28 cellular contexts compared by ENCODE assay signal in genomic region chr3:24933401-24933800, GRCh38.
"Had no signal": no experiment of that assay in that cellular context is flagged by ENCODE, and none has a peak within 500 bp of the region (broad histone marks: within the 10 kb centered on the region; RNA-seq: fewer than 3 reads in every experiment).

No MANE protein-coding gene starts in this region.

- H3K4me1 ChIP-seq: neural progenitor cell, parathyroid adenoma, psoas muscle, right lobe of liver, sigmoid colon, stomach, suprapubic skin, testis, tibial artery, transverse colon, upper lobe of left lung, vagina had no signal

- H2AFZ ChIP-seq: neural progenitor cell, parathyroid adenoma had no signal

- H3K9ac ChIP-seq: neural progenitor cell, parathyroid adenoma had no signal

- H3K4me3 Mint-ChIP-seq: naive thymus-derived CD8-positive, alpha-beta T cell; natural killer cell treated with Interleukin-12 subunit alpha and Interleukin-12 subunit beta and Interleukin-15 and Interleukin-18, amount 100 ng/mL, for 72 hours; neural progenitor cell; stimulated activated effector memory CD8-positive, alpha-beta T cell treated with anti-CD3 and anti-CD28 coated beads, Interleukin-12 subunit alpha, Interleukin-12 subunit beta, amount 100 ng/mL, for 72 hours; stimulated activated naive B cell treated with anti-CD40 and anti-IgM and Interleukin-4, amounts not matched to agents 10 μg/mL and 1 μg/mL and 100 μg/mL, for 72 hours; stimulated activated naive CD8-positive, alpha-beta T cell treated with anti-CD3 and anti-CD28 coated beads, Interleukin-15, Interleukin-2, amounts not matched to agents 100 ng/mL and 50 ng/mL, for 24 hours had no signal

- H3K9me3 Mint-ChIP-seq: natural killer cell treated with Interleukin-12 subunit alpha and Interleukin-12 subunit beta and Interleukin-15 and Interleukin-18, amount 100 ng/mL, for 72 hours; neural progenitor cell; stimulated activated effector memory CD8-positive, alpha-beta T cell treated with anti-CD3 and anti-CD28 coated beads, Interleukin-12 subunit alpha, Interleukin-12 subunit beta, amount 100 ng/mL, for 72 hours had no signal

- H3K79me2 ChIP-seq: parathyroid adenoma had no signal

- H3K36me3 Mint-ChIP-seq: naive thymus-derived CD8-positive, alpha-beta T cell; natural killer cell treated with Interleukin-12 subunit alpha and Interleukin-12 subunit beta and Interleukin-15 and Interleukin-18, amount 100 ng/mL, for 72 hours; neural progenitor cell; stimulated activated effector memory CD8-positive, alpha-beta T cell treated with anti-CD3 and anti-CD28 coated beads, Interleukin-12 subunit alpha, Interleukin-12 subunit beta, amount 100 ng/mL, for 72 hours; stimulated activated naive B cell treated with anti-CD40 and anti-IgM and Interleukin-4, amounts not matched to agents 10 μg/mL and 1 μg/mL and 100 μg/mL, for 72 hours had no signal

- H3K4me3 ChIP-seq: neural progenitor cell, ovary, psoas muscle, right lobe of liver, sigmoid colon, stomach, suprapubic skin, testis, tibial artery, transverse colon, upper lobe of left lung, vagina had no signal

- H3K4me1 Mint-ChIP-seq: naive thymus-derived CD8-positive, alpha-beta T cell; neural progenitor cell; stimulated activated effector memory CD8-positive, alpha-beta T cell treated with anti-CD3 and anti-CD28 coated beads, Interleukin-12 subunit alpha, Interleukin-12 subunit beta, amount 100 ng/mL, for 72 hours; stimulated activated naive B cell treated with anti-CD40 and anti-IgM and Interleukin-4, amounts not matched to agents 10 μg/mL and 1 μg/mL and 100 μg/mL, for 72 hours had no signal

- H3K27me3 ChIP-seq: neural progenitor cell, ovary, right lobe of liver, sigmoid colon, stomach, suprapubic skin, testis, tibial artery, transverse colon, upper lobe of left lung, vagina had no signal

- H3K27ac ChIP-seq: neural progenitor cell, ovary, parathyroid adenoma, psoas muscle, right lobe of liver, sigmoid colon, stomach, suprapubic skin, testis, tibial artery, transverse colon, upper lobe of left lung, vagina had no signal

- H3K27me3 Mint-ChIP-seq: naive thymus-derived CD8-positive, alpha-beta T cell; natural killer cell treated with Interleukin-12 subunit alpha and Interleukin-12 subunit beta and Interleukin-15 and Interleukin-18, amount 100 ng/mL, for 72 hours; progenitor cell of endocrine pancreas; stimulated activated naive B cell treated with anti-CD40 and anti-IgM and Interleukin-4, amounts not matched to agents 10 μg/mL and 1 μg/mL and 100 μg/mL, for 72 hours; stimulated activated naive CD8-positive, alpha-beta T cell treated with anti-CD3 and anti-CD28 coated beads, Interleukin-15, Interleukin-2, amounts not matched to agents 100 ng/mL and 50 ng/mL, for 24 hours had no signal

- DNase-seq: naive thymus-derived CD8-positive, alpha-beta T cell; occipital lobe; ovary; posterior cingulate gyrus; psoas muscle; right cardiac atrium; right lobe of liver; sigmoid colon; small intestine; stimulated activated CD4-positive, alpha-beta T cell treated with anti-CD3 and anti-CD28 coated beads, Interleukin-15, amount 100 ng/mL, for 24 hours; stimulated activated CD4-positive, alpha-beta T cell treated with anti-CD3 and anti-CD28 coated beads, Interleukin-2, amount 100 ng/mL, for 24 hours; stimulated activated CD4-positive, alpha-beta T cell treated with anti-CD3 and anti-CD28 coated beads, Interleukin-2, amount 100 ng/mL, for 48 hours; stimulated activated CD4-positive, alpha-beta T cell treated with anti-CD3 and anti-CD28 coated beads, Interleukin-4, amount 100 ng/mL, for 24 hours; stimulated activated naive B cell treated with anti-CD40 and anti-IgM and Interleukin-4, amounts not matched to agents 10 μg/mL and 1 μg/mL and 100 μg/mL, for 72 hours; stimulated activated naive CD4-positive, alpha-beta T cell treated with Interleukin-2 at 50 U/mL for 16 hours; stomach; testis; tibial artery; transverse colon; upper lobe of left lung had no signal

- H3K36me3 ChIP-seq: neural progenitor cell, ovary, right lobe of liver, sigmoid colon, stomach, suprapubic skin, tibial artery, transverse colon, upper lobe of left lung, vagina had no signal

- H3K9me3 ChIP-seq: ovary, psoas muscle, right lobe of liver, sigmoid colon, stomach, suprapubic skin, testis, tibial artery, transverse colon, upper lobe of left lung, vagina had no signal

- H3K4me2 ChIP-seq: neural progenitor cell had no signal

- H3K27ac Mint-ChIP-seq: naive thymus-derived CD8-positive, alpha-beta T cell; natural killer cell treated with Interleukin-12 subunit alpha and Interleukin-12 subunit beta and Interleukin-15 and Interleukin-18, amount 100 ng/mL, for 72 hours; neural progenitor cell; progenitor cell of endocrine pancreas; stimulated activated effector memory CD8-positive, alpha-beta T cell treated with anti-CD3 and anti-CD28 coated beads, Interleukin-12 subunit alpha, Interleukin-12 subunit beta, amount 100 ng/mL, for 72 hours; stimulated activated naive B cell treated with anti-CD40 and anti-IgM and Interleukin-4, amounts not matched to agents 10 μg/mL and 1 μg/mL and 100 μg/mL, for 72 hours; stimulated activated naive CD8-positive, alpha-beta T cell treated with anti-CD3 and anti-CD28 coated beads, Interleukin-15, Interleukin-2, amounts not matched to agents 100 ng/mL and 50 ng/mL, for 24 hours had no signal
